1 cellular context compared by ENCODE assay signal in the genomic region with DNA sequence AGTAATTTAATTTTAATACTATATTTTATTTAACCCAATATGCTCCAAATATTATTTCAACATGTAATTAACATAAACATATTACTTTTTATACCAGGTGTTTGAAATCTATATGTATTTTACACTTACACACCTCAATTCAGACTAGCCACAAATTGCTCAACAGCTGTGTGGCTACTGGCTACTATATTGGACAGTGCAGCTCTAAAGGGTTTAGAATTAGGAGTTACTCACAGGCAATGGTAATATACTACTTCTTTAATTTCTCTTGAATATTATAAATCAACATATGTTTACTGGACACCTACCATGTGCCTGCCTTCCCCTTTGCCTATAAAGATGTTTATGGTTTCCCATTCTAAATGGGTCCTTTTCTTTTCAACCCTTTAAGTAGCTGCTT.
TF ChIP-seq lines count a peak whose summit lies in the region.

No MANE protein-coding gene starts in this region.

TF ChIP-seq in K562, 482 proteins besides CTCF, POLR2A, EP300 and RAD21:
- TF ChIP-seq, protein P1, sequence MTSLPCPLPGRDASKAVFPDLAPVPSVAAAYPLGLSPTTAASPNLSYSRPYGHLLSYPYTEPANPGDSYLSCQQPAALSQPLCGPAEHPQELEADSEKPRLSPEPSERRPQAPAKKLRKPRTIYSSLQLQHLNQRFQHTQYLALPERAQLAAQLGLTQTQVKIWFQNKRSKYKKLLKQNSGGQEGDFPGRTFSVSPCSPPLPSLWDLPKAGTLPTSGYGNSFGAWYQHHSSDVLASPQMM (CRISPR knock-in tag; IDR thresholded peaks at IDR 0.05) = no peak
- TF ChIP-seq POLR2G (IDR thresholded peaks at IDR 0.05; ENCODE audit: low read depth, low read length) (0 out of 2 replicates have a peak, but pooled peaks have one; percentile 33), ZNF175 (CRISPR knock-in tag; IDR thresholded peaks at IDR 0.05; ENCODE audit: low read depth) (no peak), GATA2 (CRISPR knock-in tag; IDR thresholded peaks at IDR 0.05) (no peak), RBFOX2 (IDR thresholded peaks at IDR 0.05; ENCODE audit: low read depth, low read length) (peak; percentile 70), ELF2 (CRISPR knock-in tag; IDR thresholded peaks at IDR 0.05) (no peak)
- TF ChIP-seq, protein P2, sequence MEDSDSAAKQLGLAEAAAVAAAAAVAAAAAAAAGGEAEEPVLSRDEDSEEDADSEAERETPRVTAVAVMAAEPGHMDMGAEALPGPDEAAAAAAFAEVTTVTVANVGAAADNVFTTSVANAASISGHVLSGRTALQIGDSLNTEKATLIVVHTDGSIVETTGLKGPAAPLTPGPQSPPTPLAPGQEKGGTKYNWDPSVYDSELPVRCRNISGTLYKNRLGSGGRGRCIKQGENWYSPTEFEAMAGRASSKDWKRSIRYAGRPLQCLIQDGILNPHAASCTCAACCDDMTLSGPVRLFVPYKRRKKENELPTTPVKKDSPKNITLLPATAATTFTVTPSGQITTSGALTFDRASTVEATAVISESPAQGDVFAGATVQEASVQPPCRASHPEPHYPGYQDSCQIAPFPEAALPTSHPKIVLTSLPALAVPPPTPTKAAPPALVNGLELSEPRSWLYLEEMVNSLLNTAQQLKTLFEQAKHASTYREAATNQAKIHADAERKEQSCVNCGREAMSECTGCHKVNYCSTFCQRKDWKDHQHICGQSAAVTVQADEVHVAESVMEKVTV (CRISPR knock-in tag; IDR thresholded peaks at IDR 0.05) = no peak
- TF ChIP-seq, protein P3, sequence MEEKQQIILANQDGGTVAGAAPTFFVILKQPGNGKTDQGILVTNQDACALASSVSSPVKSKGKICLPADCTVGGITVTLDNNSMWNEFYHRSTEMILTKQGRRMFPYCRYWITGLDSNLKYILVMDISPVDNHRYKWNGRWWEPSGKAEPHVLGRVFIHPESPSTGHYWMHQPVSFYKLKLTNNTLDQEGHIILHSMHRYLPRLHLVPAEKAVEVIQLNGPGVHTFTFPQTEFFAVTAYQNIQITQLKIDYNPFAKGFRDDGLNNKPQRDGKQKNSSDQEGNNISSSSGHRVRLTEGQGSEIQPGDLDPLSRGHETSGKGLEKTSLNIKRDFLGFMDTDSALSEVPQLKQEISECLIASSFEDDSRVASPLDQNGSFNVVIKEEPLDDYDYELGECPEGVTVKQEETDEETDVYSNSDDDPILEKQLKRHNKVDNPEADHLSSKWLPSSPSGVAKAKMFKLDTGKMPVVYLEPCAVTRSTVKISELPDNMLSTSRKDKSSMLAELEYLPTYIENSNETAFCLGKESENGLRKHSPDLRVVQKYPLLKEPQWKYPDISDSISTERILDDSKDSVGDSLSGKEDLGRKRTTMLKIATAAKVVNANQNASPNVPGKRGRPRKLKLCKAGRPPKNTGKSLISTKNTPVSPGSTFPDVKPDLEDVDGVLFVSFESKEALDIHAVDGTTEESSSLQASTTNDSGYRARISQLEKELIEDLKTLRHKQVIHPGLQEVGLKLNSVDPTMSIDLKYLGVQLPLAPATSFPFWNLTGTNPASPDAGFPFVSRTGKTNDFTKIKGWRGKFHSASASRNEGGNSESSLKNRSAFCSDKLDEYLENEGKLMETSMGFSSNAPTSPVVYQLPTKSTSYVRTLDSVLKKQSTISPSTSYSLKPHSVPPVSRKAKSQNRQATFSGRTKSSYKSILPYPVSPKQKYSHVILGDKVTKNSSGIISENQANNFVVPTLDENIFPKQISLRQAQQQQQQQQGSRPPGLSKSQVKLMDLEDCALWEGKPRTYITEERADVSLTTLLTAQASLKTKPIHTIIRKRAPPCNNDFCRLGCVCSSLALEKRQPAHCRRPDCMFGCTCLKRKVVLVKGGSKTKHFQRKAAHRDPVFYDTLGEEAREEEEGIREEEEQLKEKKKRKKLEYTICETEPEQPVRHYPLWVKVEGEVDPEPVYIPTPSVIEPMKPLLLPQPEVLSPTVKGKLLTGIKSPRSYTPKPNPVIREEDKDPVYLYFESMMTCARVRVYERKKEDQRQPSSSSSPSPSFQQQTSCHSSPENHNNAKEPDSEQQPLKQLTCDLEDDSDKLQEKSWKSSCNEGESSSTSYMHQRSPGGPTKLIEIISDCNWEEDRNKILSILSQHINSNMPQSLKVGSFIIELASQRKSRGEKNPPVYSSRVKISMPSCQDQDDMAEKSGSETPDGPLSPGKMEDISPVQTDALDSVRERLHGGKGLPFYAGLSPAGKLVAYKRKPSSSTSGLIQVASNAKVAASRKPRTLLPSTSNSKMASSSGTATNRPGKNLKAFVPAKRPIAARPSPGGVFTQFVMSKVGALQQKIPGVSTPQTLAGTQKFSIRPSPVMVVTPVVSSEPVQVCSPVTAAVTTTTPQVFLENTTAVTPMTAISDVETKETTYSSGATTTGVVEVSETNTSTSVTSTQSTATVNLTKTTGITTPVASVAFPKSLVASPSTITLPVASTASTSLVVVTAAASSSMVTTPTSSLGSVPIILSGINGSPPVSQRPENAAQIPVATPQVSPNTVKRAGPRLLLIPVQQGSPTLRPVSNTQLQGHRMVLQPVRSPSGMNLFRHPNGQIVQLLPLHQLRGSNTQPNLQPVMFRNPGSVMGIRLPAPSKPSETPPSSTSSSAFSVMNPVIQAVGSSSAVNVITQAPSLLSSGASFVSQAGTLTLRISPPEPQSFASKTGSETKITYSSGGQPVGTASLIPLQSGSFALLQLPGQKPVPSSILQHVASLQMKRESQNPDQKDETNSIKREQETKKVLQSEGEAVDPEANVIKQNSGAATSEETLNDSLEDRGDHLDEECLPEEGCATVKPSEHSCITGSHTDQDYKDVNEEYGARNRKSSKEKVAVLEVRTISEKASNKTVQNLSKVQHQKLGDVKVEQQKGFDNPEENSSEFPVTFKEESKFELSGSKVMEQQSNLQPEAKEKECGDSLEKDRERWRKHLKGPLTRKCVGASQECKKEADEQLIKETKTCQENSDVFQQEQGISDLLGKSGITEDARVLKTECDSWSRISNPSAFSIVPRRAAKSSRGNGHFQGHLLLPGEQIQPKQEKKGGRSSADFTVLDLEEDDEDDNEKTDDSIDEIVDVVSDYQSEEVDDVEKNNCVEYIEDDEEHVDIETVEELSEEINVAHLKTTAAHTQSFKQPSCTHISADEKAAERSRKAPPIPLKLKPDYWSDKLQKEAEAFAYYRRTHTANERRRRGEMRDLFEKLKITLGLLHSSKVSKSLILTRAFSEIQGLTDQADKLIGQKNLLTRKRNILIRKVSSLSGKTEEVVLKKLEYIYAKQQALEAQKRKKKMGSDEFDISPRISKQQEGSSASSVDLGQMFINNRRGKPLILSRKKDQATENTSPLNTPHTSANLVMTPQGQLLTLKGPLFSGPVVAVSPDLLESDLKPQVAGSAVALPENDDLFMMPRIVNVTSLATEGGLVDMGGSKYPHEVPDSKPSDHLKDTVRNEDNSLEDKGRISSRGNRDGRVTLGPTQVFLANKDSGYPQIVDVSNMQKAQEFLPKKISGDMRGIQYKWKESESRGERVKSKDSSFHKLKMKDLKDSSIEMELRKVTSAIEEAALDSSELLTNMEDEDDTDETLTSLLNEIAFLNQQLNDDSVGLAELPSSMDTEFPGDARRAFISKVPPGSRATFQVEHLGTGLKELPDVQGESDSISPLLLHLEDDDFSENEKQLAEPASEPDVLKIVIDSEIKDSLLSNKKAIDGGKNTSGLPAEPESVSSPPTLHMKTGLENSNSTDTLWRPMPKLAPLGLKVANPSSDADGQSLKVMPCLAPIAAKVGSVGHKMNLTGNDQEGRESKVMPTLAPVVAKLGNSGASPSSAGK (IDR thresholded peaks at IDR 0.05) = 0 out of 2 replicates have a peak, but pooled peaks have one; percentile 2
- TF ChIP-seq, protein P4, sequence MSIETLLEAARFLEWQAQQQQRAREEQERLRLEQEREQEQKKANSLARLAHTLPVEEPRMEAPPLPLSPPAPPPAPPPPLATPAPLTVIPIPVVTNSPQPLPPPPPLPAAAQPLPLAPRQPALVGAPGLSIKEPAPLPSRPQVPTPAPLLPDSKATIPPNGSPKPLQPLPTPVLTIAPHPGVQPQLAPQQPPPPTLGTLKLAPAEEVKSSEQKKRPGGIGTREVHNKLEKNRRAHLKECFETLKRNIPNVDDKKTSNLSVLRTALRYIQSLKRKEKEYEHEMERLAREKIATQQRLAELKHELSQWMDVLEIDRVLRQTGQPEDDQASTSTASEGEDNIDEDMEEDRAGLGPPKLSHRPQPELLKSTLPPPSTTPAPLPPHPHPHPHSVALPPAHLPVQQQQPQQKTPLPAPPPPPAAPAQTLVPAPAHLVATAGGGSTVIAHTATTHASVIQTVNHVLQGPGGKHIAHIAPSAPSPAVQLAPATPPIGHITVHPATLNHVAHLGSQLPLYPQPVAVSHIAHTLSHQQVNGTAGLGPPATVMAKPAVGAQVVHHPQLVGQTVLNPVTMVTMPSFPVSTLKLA (conservative IDR thresholded peaks at IDR 0.05) = no peak
